ENCODE assay signal across 8 cellular contexts in genomic region chr6:30685977-30686907, GRCh38. TPM values are rescaled to one million over a fixed set of nuclear protein-coding genes. Genes with fewer than 3 reads are reported as not detected.
DNase-seq lines count a peak whose midpoint lies in the region; ATAC-seq and TF ChIP-seq lines count a peak whose summit lies in the region.

Gene PPP1R18, minus strand, starts transcription at chr6:30686645. Its CDS starts 627 bp downstream, at chr6:30686018.

- DNase-seq in NCI-H1436 (lab: John Stamatoyannopoulos, UW) (peak; percentile 47), NCI-H1436 treated with DMSO at 0.1 percent for 48 hours (lab: John Stamatoyannopoulos, UW) (no peak), NAMALWA (ENCODE audit: low spot score) (peak; percentile 71), dermis blood vessel endothelial cell (peak; percentile 72), lower lobe of right lung (peak; percentile 85)
- DNase-seq in activated CD4-positive, alpha-beta T cell treated with anti-CD3 and anti-CD28 coated beads, Interleukin-2, amount 50 U/mL, for 24 hours (ENCODE audit: low read depth in 1 of 2, low spot score in 1 of 2), result peak; percentile 76 to 83
- DNase-seq in stimulated activated CD4-positive, alpha-beta T cell treated with anti-CD3 and anti-CD28 coated beads, Interleukin-4, amount 100 ng/mL, for 48 hours (ENCODE audit: low read depth in 2 of 2), result peak; percentile 79 to 86

- ATAC-seq in lower lobe of right lung (peak; percentile 68 to 73), GM21619 (IDR thresholded peaks at IDR 0.05; ENCODE audit: unreplicated experiment) (no peak)

- H3K4me3 ChIP-seq in lower lobe of right lung, result peak within 1 kb of the TSS; percentile 81

- TF ChIP-seq CTCF in lower lobe of right lung (IDR thresholded peaks at IDR 0.05), result no peak

- no peaks in the 10 kb centered on the region for H3K27me3 ChIP-seq in lower lobe of right lung (ENCODE audit: low read depth)

- intact Hi-C loops in lower lobe of right lung (cut with DNase I), result no loop called here

- H3K4me1 ChIP-seq in lower lobe of right lung, result peaks cover 58% of the 10 kb centered on the region

- H3K27ac ChIP-seq in lower lobe of right lung, result peak within 1 kb of the TSS; percentile 89

- no peaks in the 10 kb centered on the region for H3K9me3 ChIP-seq in lower lobe of right lung

- no peaks in the 10 kb centered on the region for H3K36me3 ChIP-seq in lower lobe of right lung

RNA-seq across cellular contexts. Expression of gene PPP1R18, which starts in this region (rescaled TPM):
- total RNA-seq in dermis blood vessel endothelial cell (41.7 and 64.8 TPM in 2 replicates), lower lobe of right lung (78.5 TPM)
